Comparison of ENCODE assay signal across 20 cellular contexts in the genomic region with DNA sequence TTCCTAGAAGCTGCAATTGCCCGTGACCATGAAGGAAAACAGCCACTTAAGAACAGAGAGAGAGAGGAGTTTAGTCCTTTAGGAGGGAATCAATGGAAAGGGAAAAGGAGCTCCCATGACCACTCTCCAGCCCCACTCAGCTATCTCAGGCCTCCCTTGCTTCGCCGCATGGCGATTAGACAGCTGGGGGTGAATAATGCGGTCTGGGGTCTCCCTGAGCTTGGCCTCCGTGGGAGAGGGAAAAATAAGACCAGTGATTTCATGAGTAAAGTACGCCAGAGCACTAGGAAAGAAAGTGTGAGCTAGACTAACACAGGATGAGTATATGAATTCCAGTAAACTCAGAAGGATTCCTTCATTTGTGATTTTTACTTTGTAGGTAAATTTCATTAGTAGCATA.
DNase-seq lines count a peak whose midpoint lies in the region; ATAC-seq and TF ChIP-seq lines count a peak whose summit lies in the region.
"Had no signal": no experiment of that assay in that cellular context is flagged by ENCODE, and none has a peak within 500 bp of the region (broad histone marks: within the 10 kb centered on the region; RNA-seq: fewer than 3 reads in every experiment).

No MANE protein-coding gene starts in this region.

- POLR2A ChIA-PET in Panc1 (lab: Charles Lee) = no interaction called here
- POLR2A ChIA-PET in CD4-positive, alpha-beta T cell (lab: Charles Lee) = no interaction called here

- H3K36me3 Mint-ChIP-seq in GM23338 (ENCODE audit: low read depth) = peaks cover 42% of the 10 kb centered on the region
- peaks cover 19% of the 10 kb centered on the region for H3K36me3 Mint-ChIP-seq in glutamatergic neuron (ENCODE audit: unreplicated experiment)
- H3K36me3 Mint-ChIP-seq in CD4-positive, alpha-beta T cell (ENCODE audit: low read depth) = no peaks in the 10 kb centered on the region

- TSS peak; percentile 0 for BruUV-seq in Panc1 (replicated peaks; lab: Mats Ljungman, UMichigan)

- TF ChIP-seq CTCF in GM23338 (conservative IDR thresholded peaks at IDR 0.05; ENCODE audit: low read depth in 2 of 2) = no peak
- TF ChIP-seq CTCF in Panc1 (IDR thresholded peaks at IDR 0.05) = no peak
- TF ChIP-seq CTCF in glutamatergic neuron (IDR thresholded peaks at IDR 0.05; ENCODE audit: partially characterized antibody, unreplicated experiment) = no peak
- TF ChIP-seq CTCF in osteoblast (IDR thresholded peaks at IDR 0.05; ENCODE audit: extremely low read depth, low read depth, low read length) = no peak
- no peak for TF ChIP-seq CTCF in CD4-positive, alpha-beta T cell (IDR thresholded peaks at IDR 0.05)

- no peaks in the 10 kb centered on the region for H3K27me3 ChIP-seq in GM23338 (ENCODE audit: insufficient read depth)
- no peaks in the 10 kb centered on the region for H3K27me3 ChIP-seq in Panc1 (ENCODE audit: control insufficient read depth, insufficient read depth, low read length)
- no peaks in the 10 kb centered on the region for H3K27me3 ChIP-seq in osteoblast (ENCODE audit: insufficient read depth, low read length)
- H3K27me3 ChIP-seq in CD4-positive, alpha-beta T cell (ENCODE audit: control insufficient read depth, insufficient read depth, low read length) = no peaks in the 10 kb centered on the region
- H3K27me3 ChIP-seq: SJSA1 had no signal

- H3K9me3 ChIP-seq in Panc1 (ENCODE audit: control insufficient read depth, insufficient read depth, low read depth, low read length) = no peaks in the 10 kb centered on the region
- H3K9me3 ChIP-seq in osteoblast (ENCODE audit: low read depth, low read length) = no peaks in the 10 kb centered on the region
- no peaks in the 10 kb centered on the region for H3K9me3 ChIP-seq in CD4-positive, alpha-beta T cell (ENCODE audit: control insufficient read depth, low read length)
- H3K9me3 ChIP-seq: SJSA1 had no signal

- H3F3A ChIP-seq in GM23338 (replicated peaks; ENCODE audit: low read depth) = no peaks in the 10 kb centered on the region

- H3K4me1 Mint-ChIP-seq in GM23338 (peaks cover 21% of the 10 kb centered on the region), glutamatergic neuron (ENCODE audit: low read depth, unreplicated experiment) (peaks cover 11% of the 10 kb centered on the region)
- no peaks in the 10 kb centered on the region for H3K4me1 Mint-ChIP-seq in CD4-positive, alpha-beta T cell (ENCODE audit: low read depth)

- no peaks in the 10 kb centered on the region for H3K9me2 ChIP-seq in GM23338 (ENCODE audit: insufficient read depth)

- H3K27ac ChIP-seq in GM23338 (ENCODE audit: low read depth) = 0 out of 2 replicates have a peak overlapping the region, but pooled peaks have one; percentile 4
- H3K27ac ChIP-seq in Panc1 (ENCODE audit: low read length) = no peak overlapping the region
- no peak overlapping the region for H3K27ac ChIP-seq in osteoblast (ENCODE audit: low read depth, low read length)
- H3K27ac ChIP-seq in CD4-positive, alpha-beta T cell (ENCODE audit: low read depth, low read length) = no peak overlapping the region
- H3K27ac ChIP-seq: HL-60, SJSA1 had no signal

- H3K4me3 ChIP-seq in GM23338 = no peak overlapping the region
- H3K4me3 ChIP-seq in Panc1 (ENCODE audit: low read depth in 2 of 2, low read length in 2 of 2) = no peak overlapping the region
- no peak overlapping the region for H3K4me3 ChIP-seq in osteoblast (ENCODE audit: insufficient read depth, low read length)
- H3K4me3 ChIP-seq: SJSA1 had no signal

- no peaks in the 10 kb centered on the region for H3K36me3 ChIP-seq in GM23338 (ENCODE audit: insufficient read depth)
- H3K36me3 ChIP-seq in Panc1 (ENCODE audit: control insufficient read depth, insufficient read depth, low read length) = peaks cover 46% of the 10 kb centered on the region
- H3K36me3 ChIP-seq in osteoblast (ENCODE audit: insufficient read depth, low read length) = peaks cover 63% of the 10 kb centered on the region

- H3K4me2 ChIP-seq in GM23338 (no peak overlapping the region), osteoblast (ENCODE audit: insufficient read depth, low read length) (no peak overlapping the region)

- H3K4me1 ChIP-seq in GM23338 (ENCODE audit: insufficient read depth) = peaks cover 8% of the 10 kb centered on the region
- peaks cover 11% of the 10 kb centered on the region for H3K4me1 ChIP-seq in Panc1 (ENCODE audit: control insufficient read depth, insufficient read depth, low read length)
- H3K4me1 ChIP-seq in osteoblast (ENCODE audit: insufficient read depth, low read length) = peaks cover 3% of the 10 kb centered on the region

- CTCF ChIA-PET in Panc1 (lab: Charles Lee) = no interaction called here
- CTCF ChIA-PET in CD4-positive, alpha-beta T cell (lab: Charles Lee) = no interaction called here

- H4K20me1 ChIP-seq in GM23338 (replicated peaks; ENCODE audit: insufficient read depth) = no peaks in the 10 kb centered on the region; the same call in 1 of the 2 replicates
- peaks cover 39% of the 10 kb centered on the region for H4K20me1 ChIP-seq in osteoblast (ENCODE audit: insufficient read depth, low read length)

- H3K27ac Mint-ChIP-seq in GM23338 (peak overlapping the region; percentile 78; the same call in 1 of the 2 replicates), glutamatergic neuron (ENCODE audit: unreplicated experiment) (peak overlapping the region; percentile 34)
- H3K27ac Mint-ChIP-seq in CD4-positive, alpha-beta T cell = no peak overlapping the region
- H3K27ac Mint-ChIP-seq: B cell had no signal

- H3K27me3 Mint-ChIP-seq in GM23338 (ENCODE audit: insufficient read depth, low read depth, poor library complexity) (peaks cover 2% of the 10 kb centered on the region), glutamatergic neuron (ENCODE audit: unreplicated experiment) (peaks cover 6% of the 10 kb centered on the region)
- H3K27me3 Mint-ChIP-seq in CD4-positive, alpha-beta T cell = no peaks in the 10 kb centered on the region
- H3K27me3 Mint-ChIP-seq: B cell had no signal

- H3K79me2 ChIP-seq in GM23338 (replicated peaks; ENCODE audit: insufficient read depth) (peaks cover 6% of the 10 kb centered on the region), osteoblast (ENCODE audit: insufficient read depth, low read length) (peaks cover 93% of the 10 kb centered on the region)

- H2AFZ ChIP-seq in GM23338 (no peak overlapping the region), osteoblast (ENCODE audit: low read length) (no peak overlapping the region)

- intact Hi-C loops in Panc1 (cut with micrococcal nuclease; ENCODE audit: unreplicated experiment) = no loop called here
- intact Hi-C loops in CD4-positive, alpha-beta T cell (cut with DNase I, micrococcal nuclease) = no loop called here

- H3K4me3 Mint-ChIP-seq in GM23338 (no peak overlapping the region), glutamatergic neuron (ENCODE audit: unreplicated experiment) (no peak overlapping the region)
- no peak overlapping the region for H3K4me3 Mint-ChIP-seq in CD4-positive, alpha-beta T cell
- H3K4me3 Mint-ChIP-seq: B cell, HFFc6 had no signal

- in situ Hi-C loops in Panc1 (cut with HindIII; ENCODE audit: low pct_unique_long_range_greater_than_20kb, low sequenced_read_pairs) = no loop called here

- no peak for DNase-seq in GM23338 (ENCODE audit: low spot score)
- no peak for DNase-seq in Panc1 (ENCODE audit: low read depth, low spot score)
- DNase-seq in glutamatergic neuron = no peak
- DNase-seq in osteoblast (ENCODE audit: insufficient read length, low spot score, missing footprints) = peak; percentile 26
- no peak for DNase-seq in A172 (ENCODE audit: low spot score)
- DNase-seq in NCI-H345 treated with DMSO at 0.1 percent for 48 hours (lab: John Stamatoyannopoulos, UW; ENCODE audit: unreplicated experiment) = no peak
- no peak for DNase-seq in CD4-positive, alpha-beta T cell
- DNase-seq: EL, H7, HFFc6, KG1, NCI-H1105, NCI-H146, NCI-H2171 treated with DMSO at 0.1 percent for 48 hours, NCI-H526, OCI-M1 had no signal

- H3K9me3 Mint-ChIP-seq in GM23338 (peaks cover 12% of the 10 kb centered on the region), glutamatergic neuron (ENCODE audit: unreplicated experiment) (peaks cover 1% of the 10 kb centered on the region)
- peaks cover 2% of the 10 kb centered on the region for H3K9me3 Mint-ChIP-seq in CD4-positive, alpha-beta T cell

- ATAC-seq in GM23338 = no peak
- no peak for ATAC-seq in Panc1
- no peak for ATAC-seq in CD4-positive, alpha-beta T cell (ENCODE audit: poor library complexity)
- ATAC-seq: Right ventricle myocardium inferior had no signal

TF ChIP-seq in GM23338, 12 proteins besides CTCF, POLR2A, EP300 and RAD21:
- TF ChIP-seq CREB1 (CRISPR knock-in tag; IDR thresholded peaks at IDR 0.05; ENCODE audit: low read depth) = no peak
- TF ChIP-seq, protein P1, sequence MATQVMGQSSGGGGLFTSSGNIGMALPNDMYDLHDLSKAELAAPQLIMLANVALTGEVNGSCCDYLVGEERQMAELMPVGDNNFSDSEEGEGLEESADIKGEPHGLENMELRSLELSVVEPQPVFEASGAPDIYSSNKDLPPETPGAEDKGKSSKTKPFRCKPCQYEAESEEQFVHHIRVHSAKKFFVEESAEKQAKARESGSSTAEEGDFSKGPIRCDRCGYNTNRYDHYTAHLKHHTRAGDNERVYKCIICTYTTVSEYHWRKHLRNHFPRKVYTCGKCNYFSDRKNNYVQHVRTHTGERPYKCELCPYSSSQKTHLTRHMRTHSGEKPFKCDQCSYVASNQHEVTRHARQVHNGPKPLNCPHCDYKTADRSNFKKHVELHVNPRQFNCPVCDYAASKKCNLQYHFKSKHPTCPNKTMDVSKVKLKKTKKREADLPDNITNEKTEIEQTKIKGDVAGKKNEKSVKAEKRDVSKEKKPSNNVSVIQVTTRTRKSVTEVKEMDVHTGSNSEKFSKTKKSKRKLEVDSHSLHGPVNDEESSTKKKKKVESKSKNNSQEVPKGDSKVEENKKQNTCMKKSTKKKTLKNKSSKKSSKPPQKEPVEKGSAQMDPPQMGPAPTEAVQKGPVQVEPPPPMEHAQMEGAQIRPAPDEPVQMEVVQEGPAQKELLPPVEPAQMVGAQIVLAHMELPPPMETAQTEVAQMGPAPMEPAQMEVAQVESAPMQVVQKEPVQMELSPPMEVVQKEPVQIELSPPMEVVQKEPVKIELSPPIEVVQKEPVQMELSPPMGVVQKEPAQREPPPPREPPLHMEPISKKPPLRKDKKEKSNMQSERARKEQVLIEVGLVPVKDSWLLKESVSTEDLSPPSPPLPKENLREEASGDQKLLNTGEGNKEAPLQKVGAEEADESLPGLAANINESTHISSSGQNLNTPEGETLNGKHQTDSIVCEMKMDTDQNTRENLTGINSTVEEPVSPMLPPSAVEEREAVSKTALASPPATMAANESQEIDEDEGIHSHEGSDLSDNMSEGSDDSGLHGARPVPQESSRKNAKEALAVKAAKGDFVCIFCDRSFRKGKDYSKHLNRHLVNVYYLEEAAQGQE (IDR thresholded peaks at IDR 0.05; ENCODE audit: unreplicated experiment) = no peak
